In the genomic region with DNA sequence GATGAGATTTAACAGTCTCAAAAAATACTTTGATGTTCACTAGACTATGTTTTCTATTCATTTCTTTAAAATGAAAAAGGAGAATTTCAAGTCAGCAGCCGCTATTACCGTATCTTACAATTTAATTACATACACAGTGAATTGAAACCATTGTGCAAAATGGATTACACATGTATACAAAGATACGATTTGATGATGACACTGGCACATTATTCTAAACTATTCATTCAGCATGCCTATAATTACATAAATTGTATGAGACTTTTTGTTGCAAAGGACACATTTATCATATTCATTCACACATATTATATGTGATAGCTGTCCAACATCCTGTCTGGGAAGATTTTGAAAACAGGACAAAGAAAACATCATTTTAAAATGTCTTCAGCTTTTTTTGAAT, we compare ENCODE assay signal across 18 cellular contexts.
"Had no signal": no experiment of that assay in that cellular context is flagged by ENCODE, and none has a peak within 500 bp of the region (broad histone marks: within the 10 kb centered on the region; RNA-seq: fewer than 3 reads in every experiment).

No MANE protein-coding gene starts in this region.

- H3K9me3 ChIP-seq: right atrium auricular region had no signal

- H3K36me3 ChIP-seq: heart left ventricle, right atrium auricular region, sigmoid colon, stomach had no signal

- DNase-seq: effector CD8-positive, alpha-beta T cell; heart left ventricle; hippocampal formation; kidney glomerular epithelial cell; mesendoderm; naive thymus-derived CD4-positive, alpha-beta T cell; nephron progenitor cell; posterior cingulate gyrus; sigmoid colon; stimulated activated CD4-positive, alpha-beta T cell treated with anti-CD3 and anti-CD28 coated beads, Interleukin-2, amount 100 ng/mL, for 24 hours; stimulated activated CD4-positive, alpha-beta T cell treated with anti-CD3 and anti-CD28 coated beads, Interleukin-4, amount 100 ng/mL, for 4 hours; stimulated activated naive CD4-positive, alpha-beta T cell; stomach; substantia nigra; trophoblast cell had no signal

- ATAC-seq: heart left ventricle; naive thymus-derived CD4-positive, alpha-beta T cell had no signal

- H3K27me3 ChIP-seq: heart left ventricle, right atrium auricular region, sigmoid colon, stomach had no signal

- H3K27ac ChIP-seq: coronary artery, heart left ventricle, right atrium auricular region, sigmoid colon, skin epidermis, stomach had no signal

- H3K4me1 ChIP-seq: heart left ventricle, right atrium auricular region, sigmoid colon, stomach had no signal

- H3K4me3 ChIP-seq: coronary artery, heart left ventricle, right atrium auricular region, sigmoid colon, skin epidermis, stomach had no signal
